Comparison of ENCODE assay signal across 1 cellular context in the genomic region with DNA sequence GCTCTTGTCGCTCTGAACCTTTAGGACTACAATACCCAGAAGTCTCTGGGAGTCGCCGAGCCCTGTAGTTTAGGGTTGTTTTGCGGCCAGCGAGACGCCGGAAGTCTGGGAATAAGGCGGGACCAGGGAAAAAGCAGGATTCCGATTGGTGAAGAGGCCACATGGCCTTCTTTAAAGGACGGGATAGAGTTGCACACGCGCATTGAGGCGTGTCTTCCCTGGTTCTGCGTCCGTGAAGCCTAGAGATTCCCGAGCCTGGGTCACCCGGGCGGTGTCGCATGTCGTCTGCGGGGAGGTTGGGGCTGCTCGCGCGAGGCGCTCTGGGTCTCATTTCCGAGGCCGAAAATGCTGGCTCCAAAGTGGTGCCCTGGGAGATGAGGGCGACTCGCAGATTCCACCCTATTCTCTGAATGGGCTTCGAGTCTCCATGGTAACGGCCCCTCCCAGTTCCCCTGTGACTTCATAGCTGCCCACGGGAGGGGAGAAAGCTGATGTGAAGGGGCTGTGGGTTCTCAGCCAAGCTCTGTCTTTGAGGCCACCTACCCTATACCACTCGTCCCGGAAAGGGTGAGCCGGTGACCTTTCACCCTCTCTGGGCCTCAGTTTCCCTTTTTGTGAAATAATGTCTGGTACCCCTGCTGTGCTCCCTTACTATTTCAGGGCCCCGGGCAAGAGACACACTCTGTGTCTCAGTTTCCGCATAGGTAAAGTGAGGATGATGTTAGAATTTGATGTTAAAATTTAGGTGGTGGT.
TF ChIP-seq lines count a peak whose summit lies in the region.

No MANE protein-coding gene starts in this region.

TF ChIP-seq in HepG2, 621 proteins besides CTCF, POLR2A, EP300 and RAD21 (continued from another document and continues in another):
- TF ChIP-seq, protein P1, sequence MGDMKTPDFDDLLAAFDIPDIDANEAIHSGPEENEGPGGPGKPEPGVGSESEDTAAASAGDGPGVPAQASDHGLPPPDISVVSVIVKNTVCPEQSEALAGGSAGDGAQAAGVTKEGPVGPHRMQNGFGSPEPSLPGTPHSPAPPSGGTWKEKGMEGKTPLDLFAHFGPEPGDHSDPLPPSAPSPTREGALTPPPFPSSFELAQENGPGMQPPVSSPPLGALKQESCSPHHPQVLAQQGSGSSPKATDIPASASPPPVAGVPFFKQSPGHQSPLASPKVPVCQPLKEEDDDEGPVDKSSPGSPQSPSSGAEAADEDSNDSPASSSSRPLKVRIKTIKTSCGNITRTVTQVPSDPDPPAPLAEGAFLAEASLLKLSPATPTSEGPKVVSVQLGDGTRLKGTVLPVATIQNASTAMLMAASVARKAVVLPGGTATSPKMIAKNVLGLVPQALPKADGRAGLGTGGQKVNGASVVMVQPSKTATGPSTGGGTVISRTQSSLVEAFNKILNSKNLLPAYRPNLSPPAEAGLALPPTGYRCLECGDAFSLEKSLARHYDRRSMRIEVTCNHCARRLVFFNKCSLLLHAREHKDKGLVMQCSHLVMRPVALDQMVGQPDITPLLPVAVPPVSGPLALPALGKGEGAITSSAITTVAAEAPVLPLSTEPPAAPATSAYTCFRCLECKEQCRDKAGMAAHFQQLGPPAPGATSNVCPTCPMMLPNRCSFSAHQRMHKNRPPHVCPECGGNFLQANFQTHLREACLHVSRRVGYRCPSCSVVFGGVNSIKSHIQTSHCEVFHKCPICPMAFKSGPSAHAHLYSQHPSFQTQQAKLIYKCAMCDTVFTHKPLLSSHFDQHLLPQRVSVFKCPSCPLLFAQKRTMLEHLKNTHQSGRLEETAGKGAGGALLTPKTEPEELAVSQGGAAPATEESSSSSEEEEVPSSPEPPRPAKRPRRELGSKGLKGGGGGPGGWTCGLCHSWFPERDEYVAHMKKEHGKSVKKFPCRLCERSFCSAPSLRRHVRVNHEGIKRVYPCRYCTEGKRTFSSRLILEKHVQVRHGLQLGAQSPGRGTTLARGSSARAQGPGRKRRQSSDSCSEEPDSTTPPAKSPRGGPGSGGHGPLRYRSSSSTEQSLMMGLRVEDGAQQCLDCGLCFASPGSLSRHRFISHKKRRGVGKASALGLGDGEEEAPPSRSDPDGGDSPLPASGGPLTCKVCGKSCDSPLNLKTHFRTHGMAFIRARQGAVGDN (CRISPR knock-in tag; IDR thresholded peaks at IDR 0.05) = peak; percentile 62
- no peak for TF ChIP-seq ZNF850 (CRISPR knock-in tag; conservative IDR thresholded peaks at IDR 0.05)
- TF ChIP-seq, protein P2, sequence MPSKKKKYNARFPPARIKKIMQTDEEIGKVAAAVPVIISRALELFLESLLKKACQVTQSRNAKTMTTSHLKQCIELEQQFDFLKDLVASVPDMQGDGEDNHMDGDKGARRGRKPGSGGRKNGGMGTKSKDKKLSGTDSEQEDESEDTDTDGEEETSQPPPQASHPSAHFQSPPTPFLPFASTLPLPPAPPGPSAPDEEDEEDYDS (CRISPR knock-in tag; IDR thresholded peaks at IDR 0.05) = peak; percentile 81
- TF ChIP-seq ZFY (CRISPR knock-in tag; IDR thresholded peaks at IDR 0.05) = 0 out of 2 replicates have a peak, but pooled peaks have one; percentile 10
- TF ChIP-seq ZMYM3 (CRISPR knock-in tag; IDR thresholded peaks at IDR 0.05) = peak; percentile 59; the same call in 1 of the 2 replicates
- peak; percentile 14; the same call in 1 of the 2 replicates for TF ChIP-seq GABPA (IDR thresholded peaks at IDR 0.05; ENCODE audit: low read depth, low read length)
- peak; percentile 88 for TF ChIP-seq GABPA (CRISPR knock-in tag; IDR thresholded peaks at IDR 0.05; ENCODE audit: low read depth)
- 0 out of 2 replicates have a peak, but pooled peaks have one; percentile 6 for TF ChIP-seq ZGPAT (CRISPR knock-in tag; IDR thresholded peaks at IDR 0.05)
- TF ChIP-seq FOXC1 (CRISPR knock-in tag; IDR thresholded peaks at IDR 0.05; ENCODE audit: borderline replicate concordance) = peak; percentile 72
- 0 out of 2 replicates have a peak, but pooled peaks have one; percentile 15 for TF ChIP-seq MYPOP (CRISPR knock-in tag; IDR thresholded peaks at IDR 0.05)
- TF ChIP-seq STAT6 (CRISPR knock-in tag; IDR thresholded peaks at IDR 0.05; ENCODE audit: borderline replicate concordance) = 0 out of 2 replicates have a peak, but pooled peaks have one; percentile 17
- TF ChIP-seq, protein P3, sequence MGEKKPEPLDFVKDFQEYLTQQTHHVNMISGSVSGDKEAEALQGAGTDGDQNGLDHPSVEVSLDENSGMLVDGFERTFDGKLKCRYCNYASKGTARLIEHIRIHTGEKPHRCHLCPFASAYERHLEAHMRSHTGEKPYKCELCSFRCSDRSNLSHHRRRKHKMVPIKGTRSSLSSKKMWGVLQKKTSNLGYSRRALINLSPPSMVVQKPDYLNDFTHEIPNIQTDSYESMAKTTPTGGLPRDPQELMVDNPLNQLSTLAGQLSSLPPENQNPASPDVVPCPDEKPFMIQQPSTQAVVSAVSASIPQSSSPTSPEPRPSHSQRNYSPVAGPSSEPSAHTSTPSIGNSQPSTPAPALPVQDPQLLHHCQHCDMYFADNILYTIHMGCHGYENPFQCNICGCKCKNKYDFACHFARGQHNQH (CRISPR knock-in tag; IDR thresholded peaks at IDR 0.05) = peak; percentile 1; the same call in 1 of the 2 replicates
- TF ChIP-seq NR2F6 (IDR thresholded peaks at IDR 0.05) = no peak
- TF ChIP-seq NR2F6 (CRISPR knock-in tag; IDR thresholded peaks at IDR 0.05) = no peak
- no peak for TF ChIP-seq ZNF557 (CRISPR knock-in tag; IDR thresholded peaks at IDR 0.05)
- TF ChIP-seq HNF4G (IDR thresholded peaks at IDR 0.05; ENCODE audit: borderline replicate concordance, low read depth, low read length) = no peak
- no peak for TF ChIP-seq HNF4G (CRISPR knock-in tag; IDR thresholded peaks at IDR 0.05; ENCODE audit: borderline replicate concordance, low read depth)
- no peak for TF ChIP-seq ZNF441 (CRISPR knock-in tag; IDR thresholded peaks at IDR 0.05; ENCODE audit: borderline replicate concordance)
- 0 out of 2 replicates have a peak, but pooled peaks have one; percentile 4 for TF ChIP-seq FOXK1 (CRISPR knock-in tag; IDR thresholded peaks at IDR 0.05; ENCODE audit: borderline replicate concordance, low read depth)
- TF ChIP-seq KMT2A (CRISPR knock-in tag; IDR thresholded peaks at IDR 0.05) = no peak
- TF ChIP-seq ZNF460 (CRISPR knock-in tag; IDR thresholded peaks at IDR 0.05; ENCODE audit: borderline replicate concordance) = no peak
- TF ChIP-seq, protein P4, sequence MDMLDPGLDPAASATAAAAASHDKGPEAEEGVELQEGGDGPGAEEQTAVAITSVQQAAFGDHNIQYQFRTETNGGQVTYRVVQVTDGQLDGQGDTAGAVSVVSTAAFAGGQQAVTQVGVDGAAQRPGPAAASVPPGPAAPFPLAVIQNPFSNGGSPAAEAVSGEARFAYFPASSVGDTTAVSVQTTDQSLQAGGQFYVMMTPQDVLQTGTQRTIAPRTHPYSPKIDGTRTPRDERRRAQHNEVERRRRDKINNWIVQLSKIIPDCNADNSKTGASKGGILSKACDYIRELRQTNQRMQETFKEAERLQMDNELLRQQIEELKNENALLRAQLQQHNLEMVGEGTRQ (IDR thresholded peaks at IDR 0.05; ENCODE audit: low read depth, low read length) = peak; percentile 82
- TF ChIP-seq, protein P4 (CRISPR knock-in tag; IDR thresholded peaks at IDR 0.05; ENCODE audit: borderline replicate concordance) = peak; percentile 84; the same call in 1 of the 2 replicates
- no peak for TF ChIP-seq ZNF761 (CRISPR knock-in tag; conservative IDR thresholded peaks at IDR 0.05)
- no peak for TF ChIP-seq LCORL (IDR thresholded peaks at IDR 0.05)
- peak; percentile 53 for TF ChIP-seq LCORL (CRISPR knock-in tag; IDR thresholded peaks at IDR 0.05)
- TF ChIP-seq NCOA2 (CRISPR knock-in tag; IDR thresholded peaks at IDR 0.05) = no peak
- no peak for TF ChIP-seq ZNF530 (CRISPR knock-in tag; IDR thresholded peaks at IDR 0.05; ENCODE audit: low read depth)
- TF ChIP-seq ZNF703 (CRISPR knock-in tag; IDR thresholded peaks at IDR 0.05; ENCODE audit: borderline replicate concordance) = no peak
- TF ChIP-seq BHLHE40 (IDR thresholded peaks at IDR 0.05; ENCODE audit: low read length) = no peak
- peak; percentile 78 for TF ChIP-seq RFX3 (CRISPR knock-in tag; IDR thresholded peaks at IDR 0.05)
- TF ChIP-seq, protein P5, sequence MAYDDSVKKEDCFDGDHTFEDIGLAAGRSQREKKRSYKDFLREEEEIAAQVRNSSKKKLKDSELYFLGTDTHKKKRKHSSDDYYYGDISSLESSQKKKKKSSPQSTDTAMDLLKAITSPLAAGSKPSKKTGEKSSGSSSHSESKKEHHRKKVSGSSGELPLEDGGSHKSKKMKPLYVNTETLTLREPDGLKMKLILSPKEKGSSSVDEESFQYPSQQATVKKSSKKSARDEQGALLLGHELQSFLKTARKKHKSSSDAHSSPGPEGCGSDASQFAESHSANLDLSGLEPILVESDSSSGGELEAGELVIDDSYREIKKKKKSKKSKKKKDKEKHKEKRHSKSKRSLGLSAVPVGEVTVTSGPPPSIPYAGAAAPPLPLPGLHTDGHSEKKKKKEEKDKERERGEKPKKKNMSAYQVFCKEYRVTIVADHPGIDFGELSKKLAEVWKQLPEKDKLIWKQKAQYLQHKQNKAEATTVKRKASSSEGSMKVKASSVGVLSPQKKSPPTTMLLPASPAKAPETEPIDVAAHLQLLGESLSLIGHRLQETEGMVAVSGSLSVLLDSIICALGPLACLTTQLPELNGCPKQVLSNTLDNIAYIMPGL (CRISPR knock-in tag; IDR thresholded peaks at IDR 0.05; ENCODE audit: borderline replicate concordance in 1 of 2, low read depth in 1 of 2) = no peak
- no peak for TF ChIP-seq IRX3 (CRISPR knock-in tag; IDR thresholded peaks at IDR 0.05; ENCODE audit: borderline replicate concordance, low read depth)
- peak; percentile 5 for TF ChIP-seq TEAD3 (CRISPR knock-in tag; optimal IDR thresholded peaks at IDR 0.05; ENCODE audit: borderline replicate concordance)
- peak; percentile 64 for TF ChIP-seq POLR2G (IDR thresholded peaks at IDR 0.05; ENCODE audit: low read depth, low read length)
- TF ChIP-seq TAF1 (CRISPR knock-in tag; IDR thresholded peaks at IDR 0.05) = 0 out of 2 replicates have a peak, but pooled peaks have one; percentile 8
- TF ChIP-seq, protein P6, sequence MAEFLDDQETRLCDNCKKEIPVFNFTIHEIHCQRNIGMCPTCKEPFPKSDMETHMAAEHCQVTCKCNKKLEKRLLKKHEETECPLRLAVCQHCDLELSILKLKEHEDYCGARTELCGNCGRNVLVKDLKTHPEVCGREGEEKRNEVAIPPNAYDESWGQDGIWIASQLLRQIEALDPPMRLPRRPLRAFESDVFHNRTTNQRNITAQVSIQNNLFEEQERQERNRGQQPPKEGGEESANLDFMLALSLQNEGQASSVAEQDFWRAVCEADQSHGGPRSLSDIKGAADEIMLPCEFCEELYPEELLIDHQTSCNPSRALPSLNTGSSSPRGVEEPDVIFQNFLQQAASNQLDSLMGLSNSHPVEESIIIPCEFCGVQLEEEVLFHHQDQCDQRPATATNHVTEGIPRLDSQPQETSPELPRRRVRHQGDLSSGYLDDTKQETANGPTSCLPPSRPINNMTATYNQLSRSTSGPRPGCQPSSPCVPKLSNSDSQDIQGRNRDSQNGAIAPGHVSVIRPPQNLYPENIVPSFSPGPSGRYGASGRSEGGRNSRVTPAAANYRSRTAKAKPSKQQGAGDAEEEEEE (CRISPR knock-in tag; IDR thresholded peaks at IDR 0.05; ENCODE audit: borderline replicate concordance) = no peak
- TF ChIP-seq ZNF564 (CRISPR knock-in tag; IDR thresholded peaks at IDR 0.05) = peak; percentile 94; the same call in 1 of the 2 replicates
- TF ChIP-seq SP2 (CRISPR knock-in tag; IDR thresholded peaks at IDR 0.05) = peak; percentile 83
- TF ChIP-seq ZKSCAN8 (CRISPR knock-in tag; IDR thresholded peaks at IDR 0.05; ENCODE audit: borderline replicate concordance) = no peak
- TF ChIP-seq ZBTB20 (CRISPR knock-in tag; IDR thresholded peaks at IDR 0.05; ENCODE audit: borderline replicate concordance, low read depth) = 0 out of 2 replicates have a peak, but pooled peaks have one; percentile 40
